19 cellular contexts compared by ENCODE assay signal in the genomic region with DNA sequence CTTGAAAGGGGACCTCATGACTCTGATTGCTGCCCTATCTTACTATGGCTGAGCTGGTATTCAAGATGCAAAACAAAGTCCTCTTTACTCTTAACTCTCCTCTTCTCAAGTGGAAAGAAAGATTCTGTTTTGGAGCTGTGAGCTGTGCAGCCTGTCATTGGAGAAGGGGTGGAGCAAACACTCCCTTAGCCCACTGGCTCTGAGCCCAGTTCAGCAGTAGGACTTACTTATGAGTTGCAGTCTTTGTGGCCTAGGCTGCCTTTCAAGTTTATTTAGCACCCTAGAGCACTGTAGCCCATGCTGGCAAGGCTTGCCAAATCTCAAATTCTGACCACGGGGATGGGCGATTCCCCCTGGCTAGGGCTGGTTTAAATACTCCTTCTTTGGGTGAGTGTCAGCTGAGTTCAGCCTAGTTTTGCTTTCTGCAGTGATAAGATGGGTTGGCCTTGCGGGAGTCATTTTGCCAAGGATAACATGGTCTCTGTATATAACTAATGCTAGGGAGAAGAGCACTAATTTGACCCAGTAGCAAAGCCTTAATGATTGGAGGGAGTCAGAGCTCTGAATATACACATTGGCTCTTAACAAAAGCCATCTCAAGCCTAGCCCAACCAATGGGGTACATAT.
A peak's percentile ranks its signal among the peaks of the same experiment; 100 is the strongest.
DNase-seq lines count a peak whose midpoint lies in the region; ATAC-seq and TF ChIP-seq lines count a peak whose summit lies in the region.
"Had no signal": no experiment of that assay in that cellular context is flagged by ENCODE, and none has a peak within 500 bp of the region (broad histone marks: within the 10 kb centered on the region; RNA-seq: fewer than 3 reads in every experiment).

No MANE protein-coding gene starts in this region.

- H3K4me1 ChIP-seq in stomach (no peaks in the 10 kb centered on the region), GM23248 (ENCODE audit: insufficient read depth) (no peaks in the 10 kb centered on the region)
- H3K4me1 ChIP-seq: right lobe of liver had no signal

- H3K4me3 ChIP-seq in stomach (no peak overlapping the region), GM23248 (no peak overlapping the region)
- H3K4me3 ChIP-seq: right lobe of liver had no signal

- H3K36me3 ChIP-seq in stomach (no peaks in the 10 kb centered on the region), GM23248 (ENCODE audit: low read depth) (no peaks in the 10 kb centered on the region)
- H3K36me3 ChIP-seq: right lobe of liver had no signal

- no peaks in the 10 kb centered on the region for H3K9me3 ChIP-seq in stomach
- H3K9me3 ChIP-seq in GM23248 (ENCODE audit: low read depth), result no peaks in the 10 kb centered on the region
- H3K9me3 ChIP-seq: right lobe of liver had no signal

- no peak overlapping the region for H3K9ac ChIP-seq in GM23248

- in situ Hi-C loops in GM23248 (cut with MboI), result no loop called here

- no peak for TF ChIP-seq CTCF in stomach (IDR thresholded peaks at IDR 0.05)

- no peak overlapping the region for H3K27ac Mint-ChIP-seq in activated naive CD4-positive, alpha-beta T cell treated with anti-CD3 and anti-CD28 coated beads, Interleukin-2, amount 50 U/mL, for 72 hours
- H3K27ac Mint-ChIP-seq: activated B cell treated with CpG ODN at 0.5 μM for 24 hours; activated T-helper 1 cell treated with anti-CD3 and anti-CD28 coated beads, Interleukin-12 subunit alpha, Interleukin-12 subunit beta, Interleukin-2, Interleukin-4 antibody, amounts not matched to agents 30 ng/mL and 10 ng/mL and 1 ng/mL, durations not matched to agents 14 hours and 24 hours and 36 hours; endodermal cell; T-helper 1 cell treated with Interleukin-12 subunit alpha and Interleukin-12 subunit beta and Interleukin-4 antibody, amounts not matched to agents 30 μg/mL and 1 μg/mL, for 36 hours had no signal

- no peaks in the 10 kb centered on the region for H3K9me2 ChIP-seq in GM23248 (ENCODE audit: insufficient read depth)

- no peaks in the 10 kb centered on the region for H3K36me3 Mint-ChIP-seq in activated naive CD4-positive, alpha-beta T cell treated with anti-CD3 and anti-CD28 coated beads, Interleukin-2, amount 50 U/mL, for 72 hours

- no peaks in the 10 kb centered on the region for H4K20me1 ChIP-seq in GM23248 (ENCODE audit: insufficient read depth)

- no peak overlapping the region for H3K4me2 ChIP-seq in GM23248 (ENCODE audit: unreplicated experiment)

- DNase-seq in HK-2 (ENCODE audit: unreplicated experiment) (peak; percentile 10), NCI-H2107 treated with DMSO at 0.1 percent for 48 hours (lab: John Stamatoyannopoulos, UW; ENCODE audit: unreplicated experiment) (peak; percentile 68), iris pigment epithelial cell (ENCODE audit: low read depth) (peak; percentile 16), stomach (peak; percentile 36), GM23248 (no peak)
- DNase-seq in activated effector memory CD4-positive, alpha-beta T cell treated with anti-CD3 and anti-CD28 coated beads, Interleukin-2, amount 50 U/mL, for 16 hours, result no peak
- DNase-seq in activated naive CD4-positive, alpha-beta T cell treated with anti-CD3 and anti-CD28 coated beads, Interleukin-2, amount 50 U/mL, for 72 hours (ENCODE audit: low spot score in 2 of 2), result no peak
- DNase-seq: activated B cell treated with CpG ODN at 0.5 μM for 24 hours; activated CD8-positive, alpha-beta memory T cell treated with anti-CD3 and anti-CD28 coated beads for 24 hours; cerebellar nuclear complex; DMS 273 treated with DMSO at 0.1 percent for 48 hours; endodermal cell; mesenchymal stem cell; right lobe of liver; stimulated activated CD4-positive, alpha-beta T cell treated with anti-CD3 and anti-CD28 coated beads, Interleukin-2, amount 100 ng/mL, for 24 hours had no signal

- no peak for TF ChIP-seq POLR2A in stomach (IDR thresholded peaks at IDR 0.05)

- H2AFZ ChIP-seq in GM23248, result no peak overlapping the region

- no peak for TF ChIP-seq EP300 in stomach (IDR thresholded peaks at IDR 0.05)

- ATAC-seq in activated naive CD4-positive, alpha-beta T cell treated with anti-CD3 and anti-CD28 coated beads, Interleukin-2, amount 50 U/mL, for 72 hours, result no peak
- ATAC-seq: HepG2, right lobe of liver had no signal

- H3K27ac ChIP-seq in stomach (no peak overlapping the region), GM23248 (no peak overlapping the region)
- H3K27ac ChIP-seq: right lobe of liver had no signal

- H3K27me3 ChIP-seq in stomach (no peaks in the 10 kb centered on the region), GM23248 (replicated peaks; ENCODE audit: insufficient read depth) (no peaks in the 10 kb centered on the region)
- H3K27me3 ChIP-seq: right lobe of liver had no signal

- 30 to 48% (median 37%) methylated on average over 2 to 3 of the region's 3 CpGs for WGBS in stomach, 5 donors
- 2 to 8% methylated on average over 3 of the region's 3 CpGs for WGBS in GM23248 (ENCODE audit: low coverage in 1 of 2, low lambda C conversion rate in 2 of 2, missing lambda C conversion rate in 2 of 2), 2 experiments

- no peaks in the 10 kb centered on the region for H3K79me2 ChIP-seq in GM23248 (ENCODE audit: insufficient read depth)

- intact Hi-C loops in stomach (cut with DNase I; ENCODE audit: low total_unique reads), result no loop called here

- H3F3A ChIP-seq in GM23248 (ENCODE audit: insufficient read depth), result no peaks in the 10 kb centered on the region

- peaks cover 0 to 9% of the 10 kb centered on the region in 2 donors for H3K9me3 Mint-ChIP-seq in activated naive CD4-positive, alpha-beta T cell treated with anti-CD3 and anti-CD28 coated beads, Interleukin-2, amount 50 U/mL, for 72 hours
- H3K9me3 Mint-ChIP-seq: endodermal cell; nephron; T-helper 1 cell treated with Interleukin-12 subunit alpha and Interleukin-12 subunit beta and Interleukin-4 antibody, amounts not matched to agents 30 μg/mL and 1 μg/mL, for 36 hours had no signal

Comparison
In these comparisons a context has a peak if more than half of its experiments do, and no peak if none do; other contexts are left out.
1. DNase-seq: peak in HK-2 (single experiment), NCI-H2107 treated with DMSO at 0.1 percent for 48 hours (single experiment), iris pigment epithelial cell (single experiment) and stomach (single experiment); none in GM23248 (single experiment), activated effector memory CD4-positive, alpha-beta T cell treated with anti-CD3 and anti-CD28 coated beads, Interleukin-2, amount 50 U/mL, for 16 hours (single experiment) and activated naive CD4-positive, alpha-beta T cell treated with anti-CD3 and anti-CD28 coated beads, Interleukin-2, amount 50 U/mL, for 72 hours (0 of 2).